In genomic region chr15:34209421-34210282, GRCh38 we compare ENCODE assay signal across 8 cellular contexts. TPM values are rescaled to one million over a fixed set of nuclear protein-coding genes. Genes with fewer than 3 reads are reported as not detected.
DNase-seq lines count a peak whose midpoint lies in the region; ATAC-seq and TF ChIP-seq lines count a peak whose summit lies in the region.

Gene KATNBL1 (minus strand): TSS chr15:34210096. CDS start chr15:34163676, 46,420 bp downstream.

- WGBS in right cardiac atrium: under 1% methylated on average over 81 of the region's 81 CpGs

- peak within 1 kb of the TSS; percentile 85 for H3K4me3 Mint-ChIP-seq in T-helper 17 cell

- H3K36me3 ChIP-seq in vagina: no peaks in the 10 kb centered on the region

- H3K27ac ChIP-seq in right cardiac atrium (ENCODE audit: low read length) (peak within 1 kb of the TSS; percentile 90), vagina (peak within 1 kb of the TSS; percentile 72)

- H3K4me3 ChIP-seq in right cardiac atrium (ENCODE audit: low read length) (peak within 1 kb of the TSS; percentile 88), vagina (peak within 1 kb of the TSS; percentile 67 to 69)

- intact Hi-C loops in right cardiac atrium (cut with DNase I) (loop anchor here (2.0 to 5.0 kb wide), 4 partner anchors 107 to 147 kb away; partner anchors contain the start of genes EMC7 (in 1 of the 4) and PGBD4 (in 1 of the 4)), vagina (cut with DNase I) (loop anchor here (5.0 kb wide), 2 partner anchors 107 to 147 kb away; partner anchors contain the start of genes EMC7 and PGBD4)

- H3K27me3 ChIP-seq in right cardiac atrium (ENCODE audit: control insufficient read depth, insufficient read depth) (no peaks in the 10 kb centered on the region), vagina (no peaks in the 10 kb centered on the region)

- peak within 1 kb of the TSS; percentile 66 for H3K27ac Mint-ChIP-seq in T-helper 17 cell

- H3K36me3 Mint-ChIP-seq in T-helper 17 cell (ENCODE audit: low read depth): no peaks in the 10 kb centered on the region

- H3K4me1 ChIP-seq in right cardiac atrium (ENCODE audit: control insufficient read depth, insufficient read depth, low read length) (peaks cover 3% of the 10 kb centered on the region), vagina (peaks cover 22% of the 10 kb centered on the region)

- H3K4me1 Mint-ChIP-seq in T-helper 17 cell: peaks cover 12% of the 10 kb centered on the region

- peaks cover 5% of the 10 kb centered on the region for H3K27me3 Mint-ChIP-seq in T-helper 17 cell

- H3K9me3 ChIP-seq in T-helper 17 cell (ENCODE audit: control insufficient read depth, low read length, poor library complexity, severe bottlenecking) (no peaks in the 10 kb centered on the region), right cardiac atrium (ENCODE audit: control insufficient read depth, low read length) (no peaks in the 10 kb centered on the region), vagina (no peaks in the 10 kb centered on the region)

- ATAC-seq in GM18498 (IDR thresholded peaks at IDR 0.05; ENCODE audit: unreplicated experiment) (peak; percentile 97), HG02938 (IDR thresholded peaks at IDR 0.05; ENCODE audit: unreplicated experiment) (peak; percentile 94), T-helper 17 cell (peak; percentile 98), right cardiac atrium (peak; percentile 100)

- DNase-seq in NCI-H1694 treated with DMSO at 0.1 percent for 48 hours (lab: John Stamatoyannopoulos, UW) (peak; percentile 77), T-helper 17 cell (peak; percentile 91 to 95 (median 95)), amygdala (lab: John Stamatoyannopoulos, UW) (peak; percentile 43 to 98 (median 88)), right cardiac atrium (peak; percentile 98 to 99 (median 99)), putamen (ENCODE audit: low spot score) (peak; percentile 95), vagina (ENCODE audit: extremely low spot score in 2 of 2) (peak in 1 of 2 donors; percentile 91)

- peak; percentile 28 to 75 for TF ChIP-seq POLR2A in vagina (IDR thresholded peaks at IDR 0.05)

- peak; percentile 85 to 94 (median 92) for TF ChIP-seq CTCF in vagina (IDR thresholded peaks at IDR 0.05)

RNA-seq across cellular contexts. Expression of gene KATNBL1, which starts in this region (rescaled TPM):
- total RNA-seq in T-helper 17 cell (10 to 100 TPM; 23.8 to 26.2 TPM), right cardiac atrium (10 to 100 TPM; 18.3 to 26.1 (median 21.5) TPM), vagina (50.3 TPM)
- 12.0 TPM for polyA plus RNA-seq in right cardiac atrium
